27 cellular contexts compared by ENCODE assay signal in genomic region chr3:10768995-10769394, GRCh38. TPM values are rescaled to one million over a fixed set of nuclear protein-coding genes. Genes with fewer than 3 reads are reported as not detected.
"Had no signal": no experiment of that assay in that cellular context is flagged by ENCODE, and none has a peak within 500 bp of the region (broad histone marks: within the 10 kb centered on the region; RNA-seq: fewer than 3 reads in every experiment).

No MANE protein-coding gene starts in this region.

- H3K9ac ChIP-seq: parathyroid adenoma had no signal

- DNase-seq: dermis blood vessel endothelial cell; foreskin keratinocyte; heart left ventricle; left cardiac atrium; left lung; mesenchymal stem cell; mucosa of descending colon; naive B cell; right lobe of liver; stimulated activated CD4-positive, alpha-beta T cell treated with anti-CD3 and anti-CD28 coated beads, Interleukin-12 subunit alpha, Interleukin-12 subunit beta, amount 100 ng/mL, for 4 hours; stimulated activated CD4-positive, alpha-beta T cell treated with anti-CD3 and anti-CD28 coated beads, Interleukin-1b, Interleukin-23, amount 100 ng/mL, for 48 hours; stimulated activated CD4-positive, alpha-beta T cell treated with anti-CD3 and anti-CD28 coated beads, Interleukin-4, amount 100 ng/mL, for 1 hour; stimulated activated CD8-positive, alpha-beta memory T cell treated with anti-CD3 and anti-CD28 coated beads, Interleukin-4, amount 100 ng/mL, for 48 hours; stimulated activated naive CD4-positive, alpha-beta T cell; stimulated activated naive CD8-positive, alpha-beta T cell treated with anti-CD3 and anti-CD28 coated beads, Interleukin-15, amount 100 ng/mL, for 72 hours; transverse colon had no signal

- H3K9me3 ChIP-seq: left lung, mucosa of descending colon, neutrophil, right lobe of liver, suprapubic skin, transverse colon had no signal

- H3K36me3 ChIP-seq: gastroesophageal sphincter, heart left ventricle, left lung, neutrophil, right lobe of liver, suprapubic skin, transverse colon had no signal

- H3K4me2 ChIP-seq: hepatocyte, smooth muscle cell had no signal

- H3K4me1 ChIP-seq: gastroesophageal sphincter, heart left ventricle, left lung, parathyroid adenoma, right lobe of liver, suprapubic skin, transverse colon had no signal

- H3K4me3 ChIP-seq: coronary artery, gastroesophageal sphincter, heart left ventricle, hepatocyte, left lung, mucosa of descending colon, right lobe of liver, smooth muscle cell, suprapubic skin, transverse colon had no signal

- H3K27ac ChIP-seq: coronary artery, epithelial cell of prostate, foreskin keratinocyte, gastroesophageal sphincter, heart left ventricle, hepatocyte, left lung, neutrophil, parathyroid adenoma, right lobe of liver, suprapubic skin, transverse colon had no signal

- H3K27me3 ChIP-seq: foreskin keratinocyte, hepatocyte, right lobe of liver had no signal

RNA-seq across cellular contexts. Expression of gene SLC6A11, which starts 47.0 kb away (rescaled TPM):
- total RNA-seq: dermis blood vessel endothelial cell; fibroblast of lung; heart left ventricle; left cardiac atrium; lung microvascular endothelial cell; natural killer cell treated with Interleukin-12 subunit alpha and Interleukin-12 subunit beta and Interleukin-15 and Interleukin-18, amount 100 ng/mL, for 72 hours; smooth muscle cell; transverse colon had no signal
- polyA plus RNA-seq: heart left ventricle, smooth muscle cell had no signal
